1 cellular context compared by ENCODE assay signal in the genomic region with DNA sequence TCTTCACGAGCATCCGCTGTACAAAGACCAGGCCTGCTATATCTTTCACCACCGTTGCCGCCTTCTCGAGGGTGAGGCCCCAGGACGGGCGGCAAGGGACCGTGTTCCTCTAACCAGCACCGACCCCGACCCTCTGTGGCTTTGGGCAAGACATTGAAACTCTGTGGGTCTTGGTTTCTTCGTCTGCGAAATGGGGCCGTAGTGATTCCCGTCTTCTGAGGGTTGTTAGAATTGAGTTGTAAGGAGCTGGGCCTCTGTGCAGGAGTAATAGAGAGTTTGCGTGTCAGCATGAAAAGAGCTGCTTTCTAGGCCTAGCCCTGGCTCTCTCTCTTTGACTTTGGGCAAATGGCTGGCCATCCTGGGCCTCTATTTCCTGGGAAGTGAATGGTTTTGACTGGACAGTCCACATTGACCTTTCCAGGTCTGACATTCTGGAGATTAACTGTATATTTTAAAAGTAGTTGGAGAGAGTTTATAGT.
TF ChIP-seq lines count a peak whose summit lies in the region.

No MANE protein-coding gene starts in this region.

TF ChIP-seq in GM12878, 131 proteins besides CTCF, POLR2A, EP300 and RAD21:
- TF ChIP-seq MYC (IDR thresholded peaks at IDR 0.05; ENCODE audit: insufficient read depth, insufficient read length, insufficient replicate concordance, low read length, severe bottlenecking), result no peak
- no peak for TF ChIP-seq BACH1 (IDR thresholded peaks at IDR 0.05; ENCODE audit: borderline replicate concordance)
- no peak for TF ChIP-seq HDAC6 (IDR thresholded peaks at IDR 0.05; ENCODE audit: unreplicated experiment)
- TF ChIP-seq IRF4 (IDR thresholded peaks at IDR 0.05; ENCODE audit: low read depth, low read length), result no peak
- TF ChIP-seq ATF2 (IDR thresholded peaks at IDR 0.05; ENCODE audit: low read length), result no peak
- TF ChIP-seq TCF12 (IDR thresholded peaks at IDR 0.05; ENCODE audit: low read depth, low read length), result no peak
- TF ChIP-seq MXI1 (IDR thresholded peaks at IDR 0.05; ENCODE audit: low read depth, low read length), result no peak
- TF ChIP-seq ZNF274 (IDR thresholded peaks at IDR 0.05; ENCODE audit: insufficient read depth, insufficient read length), result no peak
- no peak for TF ChIP-seq ESRRA (IDR thresholded peaks at IDR 0.05; ENCODE audit: low read length)
- no peak for TF ChIP-seq NFYA (IDR thresholded peaks at IDR 0.05; ENCODE audit: borderline replicate concordance, low read depth, low read length)
- no peak for TF ChIP-seq RBBP5 (conservative IDR thresholded peaks at IDR 0.05)
- no peak for TF ChIP-seq BRCA1 (IDR thresholded peaks at IDR 0.05; ENCODE audit: low read depth, low read length)
- TF ChIP-seq CEBPB (IDR thresholded peaks at IDR 0.05; ENCODE audit: borderline replicate concordance in 1 of 2, low read depth in 2 of 2, low read length in 2 of 2), result no peak
- no peak for TF ChIP-seq RCOR1 (conservative IDR thresholded peaks at IDR 0.05; ENCODE audit: low read depth, low read length)
- TF ChIP-seq ZZZ3 (IDR thresholded peaks at IDR 0.05; ENCODE audit: control insufficient read depth, insufficient read length, low read depth), result no peak
- no peak for TF ChIP-seq REST (IDR thresholded peaks at IDR 0.05; ENCODE audit: low read depth, low read length)
- TF ChIP-seq ZNF24 (IDR thresholded peaks at IDR 0.05), result no peak
- no peak for TF ChIP-seq JUND (IDR thresholded peaks at IDR 0.05; ENCODE audit: low read depth, low read length)
- no peak for TF ChIP-seq SMARCA5 (IDR thresholded peaks at IDR 0.05)
